Comparison of ENCODE assay signal across 8 cellular contexts in the genomic region with DNA sequence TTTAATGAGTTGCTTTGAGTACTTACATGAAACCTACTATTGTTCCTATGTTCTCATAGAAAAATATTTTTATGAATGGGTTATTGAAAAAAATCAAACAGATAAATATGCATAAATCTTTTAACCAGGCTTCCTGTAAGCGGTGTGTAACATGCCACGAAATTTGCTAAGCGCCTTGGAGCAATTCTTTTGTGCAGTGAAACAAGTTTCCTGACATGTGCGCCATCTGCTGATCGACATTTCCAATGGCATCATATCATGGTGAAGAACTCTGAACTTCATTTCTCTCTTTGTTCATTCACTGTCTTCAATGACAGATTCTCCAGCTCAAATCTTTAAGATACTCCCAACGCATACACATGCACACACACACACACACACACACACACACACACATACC.
A peak's percentile ranks its signal among the peaks of the same experiment; 100 is the strongest.
DNase-seq lines count a peak whose midpoint lies in the region; ATAC-seq and TF ChIP-seq lines count a peak whose summit lies in the region.

No MANE protein-coding gene starts in this region.

- intact Hi-C loops in MCF 10A (cut with micrococcal nuclease), result loop anchor here (1.0 to 5.0 kb wide), 7 partner anchors 70 to 1063 kb away; a partner anchor contains a TSS
- intact Hi-C loops in testis (cut with DNase I; ENCODE audit: low total_unique reads), result no loop called here

- peaks cover 7% of the 10 kb centered on the region for H3K36me3 Mint-ChIP-seq in MCF 10A (ENCODE audit: insufficient read depth, unreplicated experiment)
- no peaks in the 10 kb centered on the region for H3K36me3 Mint-ChIP-seq in activated naive CD8-positive, alpha-beta T cell treated with anti-CD3 and anti-CD28 coated beads for 36 hours

- no peak overlapping the region for H3K4me3 ChIP-seq in testis

- no peaks in the 10 kb centered on the region for H3K27me3 ChIP-seq in testis

- no peak overlapping the region for H3K27ac ChIP-seq in testis

- H3K9me3 Mint-ChIP-seq in MCF 10A (ENCODE audit: unreplicated experiment), result no peaks in the 10 kb centered on the region
- H3K9me3 Mint-ChIP-seq in activated naive CD8-positive, alpha-beta T cell treated with anti-CD3 and anti-CD28 coated beads for 36 hours, result no peaks in the 10 kb centered on the region

- TF ChIP-seq CTCF in MCF 10A (IDR thresholded peaks at IDR 0.05; ENCODE audit: unreplicated experiment), result peak; percentile 62
- TF ChIP-seq CTCF in testis (IDR thresholded peaks at IDR 0.05), result peak; percentile 38 to 49 (median 38)

- WGBS in testis, 2 donors, result 24 to 46% methylated on average over 6 of the region's 6 CpGs

- no peaks in the 10 kb centered on the region for H3K4me1 ChIP-seq in testis

- no peaks in the 10 kb centered on the region for H3K27me3 Mint-ChIP-seq in MCF 10A (ENCODE audit: insufficient read depth, unreplicated experiment)
- H3K27me3 Mint-ChIP-seq in activated naive CD8-positive, alpha-beta T cell treated with anti-CD3 and anti-CD28 coated beads for 36 hours, result no peaks in the 10 kb centered on the region

- BruUV-seq in MCF 10A (replicated peaks; lab: Mats Ljungman, UMichigan), result no TSS peak

- TF ChIP-seq POLR2A in testis (IDR thresholded peaks at IDR 0.05), result no peak

- POLR2A ChIA-PET in MCF 10A (lab: Yijun Ruan, JAX), result interaction anchor here (0.6 to 1.3 kb wide), 4 partner anchors 66 to 453 kb away, joined by 3 to 4 read pairs (median 3); no protein-coding TSS in a partner anchor

- DNase-seq in DMS53 treated with DMSO at 0.1 percent for 48 hours (lab: John Stamatoyannopoulos, UW; ENCODE audit: unreplicated experiment) (peak; percentile 89), HS-27A (ENCODE audit: low read depth) (peak; percentile 48), NCI-H748 (lab: John Stamatoyannopoulos, UW; ENCODE audit: unreplicated experiment) (peak; percentile 88), MCF 10A (ENCODE audit: unreplicated experiment) (peak; percentile 83), iris pigment epithelial cell (ENCODE audit: low read depth) (peak; percentile 81), testis (peak; percentile 74)
- DNase-seq in activated naive CD8-positive, alpha-beta T cell treated with anti-CD3 and anti-CD28 coated beads for 36 hours, result no peak

- ATAC-seq in GM19455 (IDR thresholded peaks at IDR 0.05; ENCODE audit: unreplicated experiment), result peak; percentile 50

- H3K9me3 ChIP-seq in testis, result no peaks in the 10 kb centered on the region

- H3K36me3 ChIP-seq in testis (ENCODE audit: low read depth, missing control alignments), result no peaks in the 10 kb centered on the region

- CTCF ChIA-PET in MCF 10A (lab: Yijun Ruan, JAX), result interaction anchor here (0.6 to 2.9 kb wide), 59 partner anchors 11 to 1504 kb away, joined by 3 to 41 read pairs (median 3); no protein-coding TSS in a partner anchor

- no peaks in the 10 kb centered on the region for H3K4me1 Mint-ChIP-seq in MCF 10A (ENCODE audit: insufficient read depth, unreplicated experiment)
- no peaks in the 10 kb centered on the region for H3K4me1 Mint-ChIP-seq in activated naive CD8-positive, alpha-beta T cell treated with anti-CD3 and anti-CD28 coated beads for 36 hours

- no peak overlapping the region for H3K4me3 Mint-ChIP-seq in MCF 10A (ENCODE audit: unreplicated experiment)
- no peak overlapping the region for H3K4me3 Mint-ChIP-seq in activated naive CD8-positive, alpha-beta T cell treated with anti-CD3 and anti-CD28 coated beads for 36 hours

- no peak overlapping the region for H3K27ac Mint-ChIP-seq in MCF 10A (ENCODE audit: low read depth, unreplicated experiment)
- H3K27ac Mint-ChIP-seq in activated naive CD8-positive, alpha-beta T cell treated with anti-CD3 and anti-CD28 coated beads for 36 hours, result no peak overlapping the region
